25 cellular contexts compared by ENCODE assay signal in genomic region chr18:43592268-43592667, GRCh38.
DNase-seq lines count a peak whose midpoint lies in the region; ATAC-seq, FAIRE-seq and TF ChIP-seq lines count a peak whose summit lies in the region.
"Had no signal": no experiment of that assay in that cellular context is flagged by ENCODE, and none has a peak within 500 bp of the region (broad histone marks: within the 10 kb centered on the region; RNA-seq: fewer than 3 reads in every experiment).

No MANE protein-coding gene starts in this region.

- no peaks in the 10 kb centered on the region for H3F3A ChIP-seq in neural cell (ENCODE audit: insufficient read depth, low read length, poor library complexity, severe bottlenecking)

- no peaks in the 10 kb centered on the region for H3K79me2 ChIP-seq in OCI-LY3 (ENCODE audit: low read length)
- no peaks in the 10 kb centered on the region for H3K79me2 ChIP-seq in neural cell (replicated peaks; ENCODE audit: insufficient read depth, low read length)

- no peaks in the 10 kb centered on the region for H3K9me2 ChIP-seq in neural cell (ENCODE audit: insufficient read depth, low read length)

- peak; percentile 56 for FAIRE-seq in D721Med (lab: Jason Lieb, UNC)
- FAIRE-seq in bronchial epithelial cell (lab: Jason Lieb, UNC), result peak; percentile 13
- FAIRE-seq in small intestine (lab: Jason Lieb, UNC), result no peak
- FAIRE-seq in pancreas (lab: Jason Lieb, UNC), result no peak
- FAIRE-seq: A204.1, GM12891 had no signal

- H3K4me3 ChIP-seq in OCI-LY3 (ENCODE audit: low read length), result no peak overlapping the region
- H3K4me3 ChIP-seq in bronchial epithelial cell (ENCODE audit: low read depth, low read length), result no peak overlapping the region
- peak overlapping the region; percentile 24 for H3K4me3 ChIP-seq in neural cell (ENCODE audit: low read length)
- no peak overlapping the region for H3K4me3 ChIP-seq in small intestine (ENCODE audit: low read depth in 1 of 2, low read length in 2 of 2)
- H3K4me3 ChIP-seq in pancreas, result no peak overlapping the region
- H3K4me3 ChIP-seq: BLaER1 treated with 17β-estradiol and CSF1 and Interleukin-3, amounts not matched to agents 10 nM and 100 nM had no signal

- H4K20me1 ChIP-seq in OCI-LY3 (ENCODE audit: insufficient read depth, low read length) (no peaks in the 10 kb centered on the region), neural cell (ENCODE audit: insufficient read depth) (no peaks in the 10 kb centered on the region)
- H4K20me1 ChIP-seq: BLaER1 treated with 17β-estradiol and CSF1 and Interleukin-3, amounts not matched to agents 10 nM and 100 nM had no signal

- peak; percentile 99 for TF ChIP-seq EP300 in neural cell (conservative IDR thresholded peaks at IDR 0.05; ENCODE audit: poor library complexity, severe bottlenecking)

- intact Hi-C loops in pancreas (cut with DNase I), result no loop called here

- WGBS in small intestine, 3 donors, result 71 to 80% (median 77%) methylated on average over 2 of the region's 2 CpGs
- WGBS in pancreas, 2 donors, result 59 to 74% methylated on average over 2 of the region's 2 CpGs

- H3K27ac ChIP-seq in OCI-LY3 (ENCODE audit: low read length), result peak overlapping the region; percentile 37
- H3K27ac ChIP-seq in neural cell (ENCODE audit: low read length), result peak overlapping the region; percentile 13
- no peak overlapping the region for H3K27ac ChIP-seq in small intestine (ENCODE audit: low read depth in 1 of 2, low read length in 1 of 2)
- no peak overlapping the region for H3K27ac ChIP-seq in pancreas
- H3K27ac ChIP-seq: BLaER1 treated with 17β-estradiol and CSF1 and Interleukin-3, amounts not matched to agents 10 nM and 100 nM; C4-2B had no signal

- peak overlapping the region; percentile 1 for H2AFZ ChIP-seq in OCI-LY3 (ENCODE audit: low read depth, low read length)
- no peak overlapping the region for H2AFZ ChIP-seq in neural cell (ENCODE audit: low read depth, low read length)

- no peak for DNase-seq in D721Med (ENCODE audit: insufficient read length, low spot score)
- DNase-seq in bronchial epithelial cell (ENCODE audit: low read depth), result no peak
- no peak for DNase-seq in small intestine
- no peak for DNase-seq in pancreas
- DNase-seq: 8988T; AML-193; Caco-2; Calu3; CD4-positive, alpha-beta T cell; CD8-positive, alpha-beta T cell; DMS 273 treated with DMSO at 0.1 percent for 48 hours; DMS153; DMS53; DMS79; DND-41; EL; GDM1 had no signal

- TF ChIP-seq CTCF in D721Med (IDR thresholded peaks at IDR 0.05; ENCODE audit: insufficient read depth, missing control alignments), result no peak
- TF ChIP-seq CTCF in OCI-LY3 (IDR thresholded peaks at IDR 0.05; ENCODE audit: low read depth, low read length), result no peak
- TF ChIP-seq CTCF in bronchial epithelial cell (IDR thresholded peaks at IDR 0.05; ENCODE audit: insufficient read depth, low read length, severe bottlenecking), result no peak
- TF ChIP-seq CTCF in neural cell (IDR thresholded peaks at IDR 0.05; ENCODE audit: poor library complexity, severe bottlenecking), result no peak
- TF ChIP-seq CTCF in pancreas (IDR thresholded peaks at IDR 0.05), result no peak

- peak overlapping the region; percentile 17 for H3K4me2 ChIP-seq in OCI-LY3 (ENCODE audit: low read length)
- peak overlapping the region; percentile 18 for H3K4me2 ChIP-seq in neural cell (ENCODE audit: low read length)
- H3K4me2 ChIP-seq: BLaER1 treated with 17β-estradiol and CSF1 and Interleukin-3, amounts not matched to agents 10 nM and 100 nM had no signal

- H3K9me3 ChIP-seq in OCI-LY3 (ENCODE audit: insufficient read depth, low read length) (no peaks in the 10 kb centered on the region), neural cell (ENCODE audit: low read length) (no peaks in the 10 kb centered on the region), small intestine (ENCODE audit: control insufficient read depth, low read depth) (no peaks in the 10 kb centered on the region), pancreas (no peaks in the 10 kb centered on the region)
- H3K9me3 ChIP-seq: BLaER1 treated with 17β-estradiol and CSF1 and Interleukin-3, amounts not matched to agents 10 nM and 100 nM; Caco-2 had no signal

- H3K4me1 ChIP-seq in OCI-LY3 (ENCODE audit: low read length) (peaks cover 67% of the 10 kb centered on the region), small intestine (ENCODE audit: control insufficient read depth in 2 of 2, insufficient read depth in 1 of 2, low read depth in 1 of 2, low read length in 1 of 2) (no peaks in the 10 kb centered on the region), pancreas (no peaks in the 10 kb centered on the region)
- H3K4me1 ChIP-seq: BLaER1 treated with 17β-estradiol and CSF1 and Interleukin-3, amounts not matched to agents 10 nM and 100 nM; Caco-2 had no signal

- no peak for ATAC-seq in GM21723 (IDR thresholded peaks at IDR 0.05; ENCODE audit: unreplicated experiment)
- no peak for ATAC-seq in pancreas
- ATAC-seq in HG02981 (IDR thresholded peaks at IDR 0.05; ENCODE audit: unreplicated experiment), result no peak
- ATAC-seq: CD8-positive, alpha-beta T cell had no signal

- peak overlapping the region; percentile 2; the same call in 1 of the 2 replicates for H3K9ac ChIP-seq in OCI-LY3 (ENCODE audit: low read length)
- H3K9ac ChIP-seq in neural cell (ENCODE audit: low read length), result no peak overlapping the region
- H3K9ac ChIP-seq: BLaER1 treated with 17β-estradiol and CSF1 and Interleukin-3, amounts not matched to agents 10 nM and 100 nM had no signal

- H3K27me3 ChIP-seq in OCI-LY3 (ENCODE audit: low read depth, low read length) (no peaks in the 10 kb centered on the region), bronchial epithelial cell (ENCODE audit: control insufficient read depth, insufficient read depth, low read length) (no peaks in the 10 kb centered on the region), neural cell (ENCODE audit: insufficient read depth, low read depth, low read length) (no peaks in the 10 kb centered on the region), small intestine (ENCODE audit: control insufficient read depth in 2 of 2, insufficient read depth in 2 of 2, low read length in 2 of 2) (no peaks in the 10 kb centered on the region), pancreas (no peaks in the 10 kb centered on the region)
- H3K27me3 ChIP-seq: BLaER1 treated with 17β-estradiol and CSF1 and Interleukin-3, amounts not matched to agents 10 nM and 100 nM had no signal

- H3K36me3 ChIP-seq in OCI-LY3 (replicated peaks; ENCODE audit: low read depth, low read length) (no peaks in the 10 kb centered on the region), bronchial epithelial cell (ENCODE audit: control insufficient read depth, insufficient read depth, low read length) (no peaks in the 10 kb centered on the region), neural cell (ENCODE audit: insufficient read depth, low read length) (no peaks in the 10 kb centered on the region), small intestine (ENCODE audit: control insufficient read depth in 2 of 2, insufficient read depth in 2 of 2, low read length in 2 of 2) (no peaks in the 10 kb centered on the region), pancreas (no peaks in the 10 kb centered on the region)
- H3K36me3 ChIP-seq: BLaER1 treated with 17β-estradiol and CSF1 and Interleukin-3, amounts not matched to agents 10 nM and 100 nM had no signal

- no peak for TF ChIP-seq RAD21 in neural cell (conservative IDR thresholded peaks at IDR 0.05)

TF ChIP-seq in neural cell, 6 proteins besides CTCF, POLR2A, EP300 and RAD21:
- no peak for TF ChIP-seq TAF1 (IDR thresholded peaks at IDR 0.05; ENCODE audit: low read depth)
- no peak for TF ChIP-seq SMC3 (conservative IDR thresholded peaks at IDR 0.05; ENCODE audit: poor library complexity)
- no peak for TF ChIP-seq EZH2 (IDR thresholded peaks at IDR 0.05; ENCODE audit: borderline replicate concordance, insufficient read depth, low read length, poor library complexity, severe bottlenecking)
- TF ChIP-seq POLR2AphosphoS5 (IDR thresholded peaks at IDR 0.05), result peak; percentile 88
- no peak for TF ChIP-seq MXI1 (conservative IDR thresholded peaks at IDR 0.05; ENCODE audit: poor library complexity, severe bottlenecking)

Comparison
In these comparisons a context has a peak if more than half of its experiments do, and no peak if none do; other contexts are left out.
1. H3K27ac ChIP-seq: peak in OCI-LY3 (single experiment) and neural cell (single experiment); none in small intestine (0 of 2) and pancreas (0 of 4).